ENCODE assay signal across 16 cellular contexts in genomic region chr10:95478935-95479334, GRCh38.
DNase-seq lines count a peak whose midpoint lies in the region; ATAC-seq, FAIRE-seq and TF ChIP-seq lines count a peak whose summit lies in the region.
"Had no signal": no experiment of that assay in that cellular context is flagged by ENCODE, and none has a peak within 500 bp of the region (broad histone marks: within the 10 kb centered on the region; RNA-seq: fewer than 3 reads in every experiment).

No MANE protein-coding gene starts in this region.

- H3K27me3 ChIP-seq in esophagus (ENCODE audit: control insufficient read depth in 1 of 2, insufficient read depth in 2 of 2, low read length in 2 of 2) (no peaks in the 10 kb centered on the region), HepG2 (ENCODE audit: control insufficient read depth in 1 of 2, insufficient read depth in 2 of 2, low read length in 2 of 2) (no peaks in the 10 kb centered on the region), skeletal muscle tissue (ENCODE audit: control insufficient read depth in 3 of 3, insufficient read depth in 3 of 3, low read length in 3 of 3) (no peaks in the 10 kb centered on the region)

- ATAC-seq in HepG2, result no peak
- no peak for ATAC-seq in GM21367 (IDR thresholded peaks at IDR 0.05; ENCODE audit: unreplicated experiment)
- ATAC-seq: A549; activated CD4-positive, CD25-positive, alpha-beta regulatory T cell treated with anti-CD3 and anti-CD28 coated beads, Interleukin-2, amount 50 U/mL, for 24 hours; T-cell had no signal

- WGBS in esophagus, 2 donors, result 47 to 54% methylated on average over 3 of the region's 3 CpGs
- WGBS in HepG2 (ENCODE audit: low lambda C conversion rate), result 100% methylated on average over 3 of the region's 3 CpGs

- POLR2A ChIA-PET in HepG2 (lab: Yijun Ruan, JAX), result no interaction called here

- CTCF ChIA-PET in HepG2 (lab: Yijun Ruan, JAX; ENCODE audit: low intra/inter-chr PET ratio, low total read pairs), result no interaction called here

- BruUV-seq in HepG2 (replicated peaks; lab: Mats Ljungman, UMichigan), result no TSS peak

- H3K36me3 ChIP-seq in esophagus (ENCODE audit: control insufficient read depth in 2 of 2, insufficient read depth in 2 of 2, low read length in 1 of 2) (no peaks in the 10 kb centered on the region), HepG2 (replicated peaks in 1 of 2; ENCODE audit: control insufficient read depth in 1 of 2, insufficient read depth in 2 of 2, low read length in 2 of 2) (no peaks in the 10 kb centered on the region; a peak in 2 of 5 replicates), skeletal muscle tissue (ENCODE audit: control insufficient read depth in 3 of 3, insufficient read depth in 3 of 3, low read length in 3 of 3) (no peaks in the 10 kb centered on the region)

- no peak for TF ChIP-seq POLR2A in HepG2 (IDR thresholded peaks at IDR 0.05; ENCODE audit: insufficient read depth in 1 of 2, low read depth in 2 of 2, low read length in 2 of 2)

- H3K79me2 ChIP-seq in HepG2 (ENCODE audit: insufficient read depth, low read length), result peaks cover 39% of the 10 kb centered on the region

- H3K9ac ChIP-seq in HepG2 (ENCODE audit: insufficient read depth, low read depth, low read length) (no peak overlapping the region), skeletal muscle tissue (ENCODE audit: low read depth in 1 of 3, low read length in 3 of 3) (peak overlapping the region in 2 of 3 donors; percentile 8 to 63)

- no peak for TF ChIP-seq RAD21 in HepG2 (CRISPR knock-in tag; IDR thresholded peaks at IDR 0.05)

- FAIRE-seq in HepG2 (lab: Jason Lieb, UNC), result no peak
- FAIRE-seq: A549 had no signal

- no peaks in the 10 kb centered on the region for H4K20me1 ChIP-seq in HepG2 (ENCODE audit: insufficient read depth, low read length)

- TF ChIP-seq EP300 in HepG2 (IDR thresholded peaks at IDR 0.05; ENCODE audit: low read depth in 2 of 2, low read length in 2 of 2) (no peak), HepG2 (CRISPR knock-in tag; IDR thresholded peaks at IDR 0.05; ENCODE audit: borderline replicate concordance) (no peak)

- in situ Hi-C loops in Caki2 (cut with HindIII; ENCODE audit: low pct_unique_long_range_greater_than_20kb, low sequenced_read_pairs) (no loop called here), HepG2 (cut with HindIII; ENCODE audit: extremely low pct_ligation_motif_present, low pct_unique_long_range_greater_than_20kb) (no loop called here)

- no peaks in the 10 kb centered on the region for H3K9me3 ChIP-seq in esophagus (ENCODE audit: control insufficient read depth in 2 of 2, insufficient read depth in 1 of 2, low read depth in 1 of 2, low read length in 1 of 2)
- no peaks in the 10 kb centered on the region for H3K9me3 ChIP-seq in HepG2 (ENCODE audit: low read length)
- no peaks in the 10 kb centered on the region for H3K9me3 ChIP-seq in skeletal muscle tissue (ENCODE audit: control insufficient read depth in 3 of 3, low read length in 3 of 3)
- H3K9me3 ChIP-seq: A549 had no signal

- H3K4me1 ChIP-seq in esophagus (ENCODE audit: control insufficient read depth in 2 of 2, insufficient read depth in 2 of 2, low read length in 1 of 2) (peaks cover 0 to 3% of the 10 kb centered on the region in 2 donors), HepG2 (ENCODE audit: insufficient read depth, low read length) (peaks cover 95% of the 10 kb centered on the region), skeletal muscle tissue (ENCODE audit: control insufficient read depth in 3 of 3, insufficient read depth in 3 of 3, low read length in 3 of 3) (peaks cover 74 to 81% (median 79%) of the 10 kb centered on the region in 3 donors)
- H3K4me1 ChIP-seq: A549 had no signal

- no peak for TF ChIP-seq CTCF in HepG2 (CRISPR knock-in tag; IDR thresholded peaks at IDR 0.05)

- H3K27ac ChIP-seq in esophagus (ENCODE audit: low read depth in 2 of 2, low read length in 1 of 2) (peak overlapping the region; percentile 57 to 91), HepG2 (ENCODE audit: extremely low read length, insufficient read depth, low read length) (peak overlapping the region; percentile 11), skeletal muscle tissue (ENCODE audit: low read depth, low read length) (peak overlapping the region; percentile 92)
- H3K27ac ChIP-seq: A549 had no signal

- H2AFZ ChIP-seq in HepG2 (ENCODE audit: low read length), result no peak overlapping the region

- intact Hi-C loops in HepG2 (cut with micrococcal nuclease; ENCODE audit: unreplicated experiment), result no loop called here

- H3K4me3 ChIP-seq in esophagus (ENCODE audit: low read depth in 1 of 2, low read length in 2 of 2) (no peak overlapping the region), HepG2 (replicated peaks in 1 of 3; ENCODE audit: insufficient read depth in 1 of 3, low read depth in 2 of 3, low read length in 3 of 3) (no peak overlapping the region), skeletal muscle tissue (ENCODE audit: low read length in 3 of 3) (peak overlapping the region in 1 of 3 donors; percentile 62)
- H3K4me3 ChIP-seq: A549 had no signal

- no peak overlapping the region for H3K4me2 ChIP-seq in HepG2 (ENCODE audit: low read depth, low read length)
- H3K4me2 ChIP-seq: A549 had no signal

- DNase-seq in Caki2 (ENCODE audit: low read depth) (peak; percentile 18), HepG2 (ENCODE audit: low spot score) (no peak), hypothalamus (lab: John Stamatoyannopoulos, UW) (no peak), cortex of kidney (lab: John Stamatoyannopoulos, UW) (no peak)
- no peak for DNase-seq in activated CD4-positive, alpha-beta T cell treated with anti-CD3 and anti-CD28 coated beads, Interleukin-2, amount 50 U/mL, for 4 hours
- DNase-seq: activated T-cell treated with anti-CD3 and anti-CD28 coated beads for 4 hours; effector CD8-positive, alpha-beta T cell; NCI-H1092 treated with DMSO at 0.1 percent for 48 hours; NCI-H226; posterior cingulate gyrus; T-cell had no signal

TF ChIP-seq in HepG2, 621 proteins besides CTCF, POLR2A, EP300 and RAD21:
- TF ChIP-seq BCL6 (CRISPR knock-in tag; IDR thresholded peaks at IDR 0.05) (no peak), ZNF350 (CRISPR knock-in tag; IDR thresholded peaks at IDR 0.05; ENCODE audit: borderline replicate concordance, low read depth) (no peak), ZSCAN12 (CRISPR knock-in tag; IDR thresholded peaks at IDR 0.05) (no peak)

Comparison
In these comparisons a context has a peak if more than half of its experiments do, and no peak if none do; other contexts are left out.
1. H3K27ac ChIP-seq: peak in every context shown above with its lines; median percentile 92 in skeletal muscle tissue; 74 in esophagus; 11 in HepG2.